ENCODE assay signal across 12 cellular contexts in genomic region chr2:224927011-224927410, GRCh38.
DNase-seq lines count a peak whose midpoint lies in the region; ATAC-seq lines count a peak whose summit lies in the region.
"Had no signal": no experiment of that assay in that cellular context is flagged by ENCODE, and none has a peak within 500 bp of the region (broad histone marks: within the 10 kb centered on the region; RNA-seq: fewer than 3 reads in every experiment).

No MANE protein-coding gene starts in this region.

- POLR2A ChIA-PET in activated CD8-positive, alpha-beta T cell treated with anti-CD3 and anti-CD28 coated beads, Interleukin-2, amount 10 ng/mL, durations not matched to agents 7 days and 5 days (lab: Charles Lee) = interaction anchor here (1.0 to 7.1 kb wide), 11 partner anchors 9 to 342 kb away, joined by 3 to 221 read pairs (median 6); partner anchors contain the start of genes CUL3 and DOCK10

- H3K27ac ChIP-seq in thymus (ENCODE audit: low read depth) = peak overlapping the region; percentile 67

- H3K4me1 Mint-ChIP-seq in activated T-cell treated with anti-CD3 and anti-CD28 coated beads, Interleukin-2, amount 50 U/mL, for 72 hours (ENCODE audit: low read depth) = peaks cover 100% of the 10 kb centered on the region
- H3K4me1 Mint-ChIP-seq in activated CD8-positive, alpha-beta T cell treated with anti-CD3 and anti-CD28 coated beads, Interleukin-2, amount 10 ng/mL, durations not matched to agents 7 days and 5 days (ENCODE audit: low read depth) = peaks cover 99% of the 10 kb centered on the region

- ATAC-seq in activated T-cell treated with anti-CD3 and anti-CD28 coated beads, Interleukin-2, amount 50 U/mL, for 72 hours (replicated peaks in 1 of 2) = no peak
- no peak for ATAC-seq in activated CD8-positive, alpha-beta T cell treated with anti-CD3 and anti-CD28 coated beads, Interleukin-2, amount 10 ng/mL, durations not matched to agents 7 days and 5 days
- ATAC-seq in left colon (peak; percentile 68), GM19023 (IDR thresholded peaks at IDR 0.05; ENCODE audit: unreplicated experiment) (no peak)

- H3K4me3 ChIP-seq in thymus (ENCODE audit: low read length) = no peak overlapping the region

- no peaks in the 10 kb centered on the region for H3K9me3 ChIP-seq in thymus (ENCODE audit: control insufficient read depth)
- H3K9me3 ChIP-seq: BE2C had no signal

- WGBS in thymus = 82% methylated on average over 2 of the region's 2 CpGs

- CTCF ChIA-PET in activated CD8-positive, alpha-beta T cell treated with anti-CD3 and anti-CD28 coated beads, Interleukin-2, amount 10 ng/mL, durations not matched to agents 7 days and 5 days (lab: Charles Lee) = interaction anchor here (0.8 to 9.0 kb wide), 12 partner anchors 9 to 115 kb away, joined by 3 to 137 read pairs (median 6); partner anchors contain the start of gene DOCK10

- intact Hi-C loops in left colon (cut with DNase I, micrococcal nuclease) = no loop called here

- H3K27me3 Mint-ChIP-seq in activated T-cell treated with anti-CD3 and anti-CD28 coated beads, Interleukin-2, amount 50 U/mL, for 72 hours (ENCODE audit: low read depth) = no peaks in the 10 kb centered on the region
- no peaks in the 10 kb centered on the region for H3K27me3 Mint-ChIP-seq in activated CD8-positive, alpha-beta T cell treated with anti-CD3 and anti-CD28 coated beads, Interleukin-2, amount 10 ng/mL, durations not matched to agents 7 days and 5 days (ENCODE audit: low read depth)

- no peaks in the 10 kb centered on the region for H3K27me3 ChIP-seq in thymus (ENCODE audit: control insufficient read depth, insufficient read depth)
- H3K27me3 ChIP-seq: BE2C had no signal

- H3K4me1 ChIP-seq in thymus (ENCODE audit: control insufficient read depth, insufficient read depth, low read length) = peaks cover 12% of the 10 kb centered on the region
- H3K4me1 ChIP-seq: BE2C had no signal

- H3K4me3 Mint-ChIP-seq in activated T-cell treated with anti-CD3 and anti-CD28 coated beads, Interleukin-2, amount 50 U/mL, for 72 hours = peak overlapping the region; percentile 63 to 87
- H3K4me3 Mint-ChIP-seq in activated CD8-positive, alpha-beta T cell treated with anti-CD3 and anti-CD28 coated beads, Interleukin-2, amount 10 ng/mL, durations not matched to agents 7 days and 5 days = peak overlapping the region; percentile 64

- peak overlapping the region; percentile 99 for H3K27ac Mint-ChIP-seq in activated T-cell treated with anti-CD3 and anti-CD28 coated beads, Interleukin-2, amount 50 U/mL, for 72 hours
- peak overlapping the region; percentile 100 for H3K27ac Mint-ChIP-seq in activated CD8-positive, alpha-beta T cell treated with anti-CD3 and anti-CD28 coated beads, Interleukin-2, amount 10 ng/mL, durations not matched to agents 7 days and 5 days

- peaks cover 24 to 62% of the 10 kb centered on the region in 2 donors for H3K36me3 Mint-ChIP-seq in activated T-cell treated with anti-CD3 and anti-CD28 coated beads, Interleukin-2, amount 50 U/mL, for 72 hours (ENCODE audit: insufficient read depth in 2 of 2)
- peaks cover 96% of the 10 kb centered on the region for H3K36me3 Mint-ChIP-seq in activated CD8-positive, alpha-beta T cell treated with anti-CD3 and anti-CD28 coated beads, Interleukin-2, amount 10 ng/mL, durations not matched to agents 7 days and 5 days (ENCODE audit: low read depth)

- H3K9me3 Mint-ChIP-seq in activated T-cell treated with anti-CD3 and anti-CD28 coated beads, Interleukin-2, amount 50 U/mL, for 72 hours = no peaks in the 10 kb centered on the region
- H3K9me3 Mint-ChIP-seq in activated CD8-positive, alpha-beta T cell treated with anti-CD3 and anti-CD28 coated beads, Interleukin-2, amount 10 ng/mL, durations not matched to agents 7 days and 5 days (ENCODE audit: insufficient read depth) = no peaks in the 10 kb centered on the region

- H3K36me3 ChIP-seq in thymus (ENCODE audit: control insufficient read depth, insufficient read depth) = peaks cover 10% of the 10 kb centered on the region
- H3K36me3 ChIP-seq: BE2C had no signal

- DNase-seq in activated T-cell treated with anti-CD3 and anti-CD28 coated beads, Interleukin-2, amount 50 U/mL, for 72 hours = no peak
- no peak for DNase-seq in activated T-cell treated with anti-CD3 and anti-CD28 coated beads, Interleukin-2, amount 50 U/mL, for 1 hour
- DNase-seq in activated CD8-positive, alpha-beta T cell treated with anti-CD3 and anti-CD28 coated beads, Interleukin-2, amount 10 ng/mL, durations not matched to agents 7 days and 5 days = no peak
- DNase-seq in left colon (no peak), 8988T (no peak), NCI-H187 (lab: John Stamatoyannopoulos, UW) (no peak)
- DNase-seq: BE2C; Kasumi-1; NCI-H524; stimulated activated CD4-positive, alpha-beta T cell treated with anti-CD3 and anti-CD28 coated beads, Interleukin-12 subunit alpha, Interleukin-12 subunit beta, amount 100 ng/mL, for 4 hours had no signal
